In genomic region chr1:46380508-46380907, GRCh38 we compare ENCODE assay signal across 28 cellular contexts.
"Had no signal": no experiment of that assay in that cellular context is flagged by ENCODE, and none has a peak within 500 bp of the region (broad histone marks: within the 10 kb centered on the region; RNA-seq: fewer than 3 reads in every experiment).

No MANE protein-coding gene starts in this region.

- H3K4me1 Mint-ChIP-seq: stimulated activated memory B cell treated with anti-CD40 and anti-IgM and Interleukin-4, amounts not matched to agents 10 μg/mL and 1 μg/mL and 100 μg/mL, for 72 hours; stimulated activated naive B cell treated with anti-CD40 and anti-IgM and Interleukin-4, amounts not matched to agents 10 μg/mL and 1 μg/mL and 100 μg/mL, for 72 hours; stimulated activated naive CD8-positive, alpha-beta T cell treated with anti-CD3 and anti-CD28 coated beads, Interleukin-15, amount 100 ng/mL, for 72 hours had no signal

- H3K36me3 ChIP-seq: stomach, suprapubic skin, thoracic aorta, thyroid gland, transverse colon, upper lobe of left lung, upper lobe of right lung, uterus, vagina had no signal

- H3K27me3 Mint-ChIP-seq: stimulated activated memory B cell treated with anti-CD40 and anti-IgM and Interleukin-4, amounts not matched to agents 10 μg/mL and 1 μg/mL and 100 μg/mL, for 72 hours; stimulated activated naive B cell treated with anti-CD40 and anti-IgM and Interleukin-4, amounts not matched to agents 10 μg/mL and 1 μg/mL and 100 μg/mL, for 72 hours; stimulated activated naive CD8-positive, alpha-beta T cell treated with anti-CD3 and anti-CD28 coated beads, Interleukin-15, amount 100 ng/mL, for 72 hours; stimulated activated naive CD8-positive, alpha-beta T cell treated with anti-CD3 and anti-CD28 coated beads, Interleukin-15, Interleukin-2, amounts not matched to agents 100 ng/mL and 50 ng/mL, for 24 hours; type B pancreatic cell had no signal

- H3K4me3 Mint-ChIP-seq: stimulated activated memory B cell treated with anti-CD40 and anti-IgM and Interleukin-4, amounts not matched to agents 10 μg/mL and 1 μg/mL and 100 μg/mL, for 72 hours; stimulated activated naive B cell treated with anti-CD40 and anti-IgM and Interleukin-4, amounts not matched to agents 10 μg/mL and 1 μg/mL and 100 μg/mL, for 72 hours; stimulated activated naive CD8-positive, alpha-beta T cell treated with anti-CD3 and anti-CD28 coated beads, Interleukin-15, amount 100 ng/mL, for 72 hours; stimulated activated naive CD8-positive, alpha-beta T cell treated with anti-CD3 and anti-CD28 coated beads, Interleukin-15, Interleukin-2, amounts not matched to agents 100 ng/mL and 50 ng/mL, for 24 hours; type B pancreatic cell had no signal

- ATAC-seq: stimulated activated memory B cell treated with anti-CD40 and anti-IgM and Interleukin-4, amounts not matched to agents 10 μg/mL and 1 μg/mL and 100 μg/mL, for 72 hours; stimulated activated naive B cell treated with anti-CD40 and anti-IgM and Interleukin-4, amounts not matched to agents 10 μg/mL and 1 μg/mL and 100 μg/mL, for 72 hours; stimulated activated naive CD8-positive, alpha-beta T cell treated with anti-CD3 and anti-CD28 coated beads, Interleukin-15, amount 100 ng/mL, for 72 hours; stimulated activated naive CD8-positive, alpha-beta T cell treated with anti-CD3 and anti-CD28 coated beads, Interleukin-15, Interleukin-2, amounts not matched to agents 100 U/mL and 50 U/mL, for 24 hours; upper lobe of right lung had no signal

- FAIRE-seq: urothelium cell line had no signal

- H3K4me1 ChIP-seq: stomach, suprapubic skin, testis, thyroid gland, tibial artery, tibial nerve, upper lobe of left lung, upper lobe of right lung, uterus, vagina had no signal

- H3K27ac Mint-ChIP-seq: stimulated activated memory B cell treated with anti-CD40 and anti-IgM and Interleukin-4, amounts not matched to agents 10 μg/mL and 1 μg/mL and 100 μg/mL, for 72 hours; stimulated activated naive B cell treated with anti-CD40 and anti-IgM and Interleukin-4, amounts not matched to agents 10 μg/mL and 1 μg/mL and 100 μg/mL, for 72 hours; stimulated activated naive CD8-positive, alpha-beta T cell treated with anti-CD3 and anti-CD28 coated beads, Interleukin-15, amount 100 ng/mL, for 72 hours; stimulated activated naive CD8-positive, alpha-beta T cell treated with anti-CD3 and anti-CD28 coated beads, Interleukin-15, Interleukin-2, amounts not matched to agents 100 ng/mL and 50 ng/mL, for 24 hours; type B pancreatic cell had no signal

- H3K27me3 ChIP-seq: stomach, suprapubic skin, testis, thyroid gland, tibial artery, tibial nerve, transverse colon, upper lobe of left lung, upper lobe of right lung, uterus, vagina had no signal

- H3K4me3 ChIP-seq: stomach, suprapubic skin, testis, thoracic aorta, thyroid gland, tibial artery, tibial nerve, transverse colon, upper lobe of left lung, upper lobe of right lung, uterus, vagina had no signal

- H3K9me3 ChIP-seq: suprapubic skin, testis, thoracic aorta, thyroid gland, tibial artery, tibial nerve, upper lobe of left lung, upper lobe of right lung, uterus, vagina had no signal

- DNase-seq: stimulated activated CD4-positive, alpha-beta T cell treated with anti-CD3 and anti-CD28 coated beads, Interleukin-2, amount 100 ng/mL, for 48 hours; stimulated activated CD4-positive, alpha-beta T cell treated with anti-CD3 and anti-CD28 coated beads, Interleukin-4, amount 100 ng/mL, for 1 hour; stimulated activated CD4-positive, alpha-beta T cell treated with anti-CD3 and anti-CD28 coated beads, Interleukin-4, amount 100 ng/mL, for 24 hours; stimulated activated CD4-positive, alpha-beta T cell treated with anti-CD3 and anti-CD28 coated beads, Interleukin-4, amount 100 ng/mL, for 4 hours; stimulated activated CD8-positive, alpha-beta memory T cell treated with anti-CD3 and anti-CD28 coated beads, Interleukin-4, amount 100 ng/mL, for 48 hours; stimulated activated naive B cell treated with anti-CD40 and anti-IgM and Interleukin-4, amounts not matched to agents 10 μg/mL and 1 μg/mL and 100 μg/mL, for 72 hours; stimulated activated naive CD4-positive, alpha-beta T cell; stimulated activated naive CD4-positive, alpha-beta T cell treated with Interleukin-2 at 50 U/mL for 16 hours; stimulated activated naive CD8-positive, alpha-beta T cell treated with anti-CD3 and anti-CD28 coated beads, Interleukin-15, amount 100 ng/mL, for 72 hours; stimulated activated naive CD8-positive, alpha-beta T cell treated with anti-CD3 and anti-CD28 coated beads, Interleukin-15, Interleukin-2, amounts not matched to agents 100 U/mL and 50 U/mL, for 24 hours; stomach; substantia nigra; testis; thyroid gland; tibial artery; transverse colon; trophoblast cell; upper lobe of left lung; upper lobe of right lung; uterus had no signal

- H3K9me3 Mint-ChIP-seq: type B pancreatic cell had no signal

- H3K27ac ChIP-seq: stomach, suprapubic skin, testis, thoracic aorta, thyroid gland, tibial artery, tibial nerve, transverse colon, upper lobe of left lung, upper lobe of right lung, uterus, vagina had no signal
